ENCODE assay signal across 1 cellular context in the genomic region with DNA sequence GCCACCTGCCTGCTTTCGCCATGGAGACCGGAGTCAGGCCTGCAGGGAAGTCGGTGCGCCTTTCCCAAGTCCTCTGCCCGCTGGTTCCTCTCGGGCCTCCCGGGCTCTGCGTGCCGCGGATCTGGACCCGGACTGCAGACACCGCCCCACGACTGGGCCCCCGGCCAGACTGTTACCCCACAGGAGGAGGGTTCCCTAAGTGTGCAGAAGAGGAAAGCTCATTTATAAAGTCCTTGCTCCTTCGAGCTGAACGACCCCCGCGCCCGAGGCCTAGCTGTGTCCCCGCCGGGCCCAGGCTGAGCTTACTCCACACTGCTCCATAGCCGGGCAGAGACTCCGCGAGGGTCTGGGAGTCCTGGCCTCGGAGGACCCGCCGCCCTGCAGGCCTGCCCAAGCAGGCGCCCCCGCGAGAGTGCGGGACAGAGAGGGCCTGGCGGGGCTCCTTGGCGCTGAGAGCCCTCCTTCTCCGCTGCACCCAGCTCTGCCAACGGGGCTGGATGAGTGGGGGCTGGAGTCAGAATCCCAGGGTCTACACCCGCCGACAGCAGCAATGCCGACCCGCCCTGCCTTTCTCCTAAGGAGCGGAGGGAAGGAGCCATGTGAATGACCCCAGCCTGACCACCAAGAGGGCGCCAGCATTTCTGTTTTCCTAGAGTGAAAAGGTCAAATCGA.
TF ChIP-seq lines count a peak whose summit lies in the region.

No MANE protein-coding gene starts in this region.

TF ChIP-seq in SK-N-SH treated with all-trans-retinoic acid at 6 μM for 48 hours, 23 proteins besides CTCF, POLR2A, EP300 and RAD21 (continued from another document):
- TF ChIP-seq ESRRG (CRISPR knock-in tag; IDR thresholded peaks at IDR 0.05) = no peak
- TF ChIP-seq ZC3H10 (CRISPR knock-in tag; IDR thresholded peaks at IDR 0.05) = no peak
- no peak for TF ChIP-seq OSR1 (CRISPR knock-in tag; IDR thresholded peaks at IDR 0.05)
- TF ChIP-seq ZFP3 (CRISPR knock-in tag; IDR thresholded peaks at IDR 0.05) = no peak
- no peak for TF ChIP-seq TOX (CRISPR knock-in tag; IDR thresholded peaks at IDR 0.05; ENCODE audit: borderline replicate concordance)
- TF ChIP-seq ISL1 (CRISPR knock-in tag; IDR thresholded peaks at IDR 0.05) = no peak
- no peak for TF ChIP-seq RARB (CRISPR knock-in tag; IDR thresholded peaks at IDR 0.05)
- no peak for TF ChIP-seq SNAI2 (CRISPR knock-in tag; IDR thresholded peaks at IDR 0.05)
- TF ChIP-seq, protein P1, sequence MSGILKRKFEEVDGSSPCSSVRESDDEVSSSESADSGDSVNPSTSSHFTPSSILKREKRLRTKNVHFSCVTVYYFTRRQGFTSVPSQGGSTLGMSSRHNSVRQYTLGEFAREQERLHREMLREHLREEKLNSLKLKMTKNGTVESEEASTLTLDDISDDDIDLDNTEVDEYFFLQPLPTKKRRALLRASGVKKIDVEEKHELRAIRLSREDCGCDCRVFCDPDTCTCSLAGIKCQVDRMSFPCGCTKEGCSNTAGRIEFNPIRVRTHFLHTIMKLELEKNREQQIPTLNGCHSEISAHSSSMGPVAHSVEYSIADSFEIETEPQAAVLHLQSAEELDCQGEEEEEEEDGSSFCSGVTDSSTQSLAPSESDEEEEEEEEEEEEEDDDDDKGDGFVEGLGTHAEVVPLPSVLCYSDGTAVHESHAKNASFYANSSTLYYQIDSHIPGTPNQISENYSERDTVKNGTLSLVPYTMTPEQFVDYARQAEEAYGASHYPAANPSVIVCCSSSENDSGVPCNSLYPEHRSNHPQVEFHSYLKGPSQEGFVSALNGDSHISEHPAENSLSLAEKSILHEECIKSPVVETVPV (CRISPR knock-in tag; IDR thresholded peaks at IDR 0.05) = no peak
- no peak for TF ChIP-seq ZNF565 (CRISPR knock-in tag; conservative IDR thresholded peaks at IDR 0.05; ENCODE audit: low read depth)
- TF ChIP-seq TCF4 (CRISPR knock-in tag; IDR thresholded peaks at IDR 0.05; ENCODE audit: borderline replicate concordance) = no peak
- no peak for TF ChIP-seq ZNF70 (CRISPR knock-in tag; IDR thresholded peaks at IDR 0.05)
- TF ChIP-seq CREB5 (CRISPR knock-in tag; IDR thresholded peaks at IDR 0.05; ENCODE audit: low read depth) = no peak
- no peak for TF ChIP-seq BACH2 (CRISPR knock-in tag; IDR thresholded peaks at IDR 0.05; ENCODE audit: borderline replicate concordance)
TF ChIP-seq in SK-N-SH treated with all-trans-retinoic acid at 6 μM for 48 hours: peak in this region for 0.
